In genomic region chr19:6499052-6499790, GRCh38 we compare ENCODE assay signal across 15 cellular contexts. TPM values are rescaled to one million over a fixed set of nuclear protein-coding genes. Genes with fewer than 3 reads are reported as not detected.
"Had no signal": no experiment of that assay in that cellular context is flagged by ENCODE, and none has a peak within 500 bp of the region (broad histone marks: within the 10 kb centered on the region; RNA-seq: fewer than 3 reads in every experiment).

No MANE protein-coding gene starts in this region.

- H3K27me3 ChIP-seq: vagina had no signal

- DNase-seq: activated CD4-positive, alpha-beta T cell treated with anti-CD3 and anti-CD28 coated beads, Interleukin-2, amount 50 U/mL, for 4 hours; activated naive CD4-positive, alpha-beta T cell treated with anti-CD3 and anti-CD28 coated beads, Interleukin-2, amount 50 U/mL, for 16 hours; activated T-cell treated with anti-CD3 and anti-CD28 coated beads, Interleukin-2, amount 50 U/mL, for 1 hour; central memory CD4-positive, alpha-beta T cell; dermis blood vessel endothelial cell; left cardiac atrium; natural killer cell; stimulated activated CD4-positive, alpha-beta T cell treated with anti-CD3 and anti-CD28 coated beads, Interleukin-15, amount 100 ng/mL, for 24 hours; stimulated activated CD4-positive, alpha-beta T cell treated with anti-CD3 and anti-CD28 coated beads, Interleukin-4, amount 100 ng/mL, for 4 hours; tibial artery had no signal

- ATAC-seq: activated CD4-positive, CD25-positive, alpha-beta regulatory T cell treated with anti-CD3 and anti-CD28 coated beads, Interleukin-2, amount 50 U/mL, for 24 hours; esophagus mucosa; left cardiac atrium; natural killer cell had no signal

- H3K27ac Mint-ChIP-seq: natural killer cell; T-helper 1 cell treated with Interleukin-12 subunit alpha and Interleukin-12 subunit beta and Interleukin-4 antibody, amounts not matched to agents 30 μg/mL and 1 μg/mL, for 36 hours had no signal

- H3K4me3 ChIP-seq: tibial artery, vagina had no signal

- H3K27ac ChIP-seq: tibial artery, vagina had no signal

- H3K9me3 Mint-ChIP-seq: natural killer cell; T-helper 1 cell treated with Interleukin-12 subunit alpha and Interleukin-12 subunit beta and Interleukin-4 antibody, amounts not matched to agents 30 μg/mL and 1 μg/mL, for 36 hours had no signal

- H3K36me3 ChIP-seq: tibial artery, vagina had no signal

- H3K36me3 Mint-ChIP-seq: natural killer cell had no signal

- H3K4me3 Mint-ChIP-seq: natural killer cell; T-helper 1 cell treated with Interleukin-12 subunit alpha and Interleukin-12 subunit beta and Interleukin-4 antibody, amounts not matched to agents 30 μg/mL and 1 μg/mL, for 36 hours had no signal

- H3K9me3 ChIP-seq: tibial artery, vagina had no signal

RNA-seq across cellular contexts. Expression of gene TUBB4A, which starts 2.9 kb away (rescaled TPM):
- total RNA-seq: dermis blood vessel endothelial cell, lung microvascular endothelial cell had no signal

RNA-seq across cellular contexts. Expression of gene DENND1C, which starts 17.6 kb away (rescaled TPM):
- total RNA-seq: dermis blood vessel endothelial cell, lung microvascular endothelial cell had no signal

RNA-seq across cellular contexts. Expression of gene CRB3, which starts 35.1 kb away (rescaled TPM):
- total RNA-seq: dermis blood vessel endothelial cell, left cardiac atrium, lung microvascular endothelial cell had no signal
